ENCODE assay signal across 28 cellular contexts in genomic region chr21:17758703-17759102, GRCh38.
DNase-seq lines count a peak whose midpoint lies in the region; ATAC-seq and TF ChIP-seq lines count a peak whose summit lies in the region.
"Had no signal": no experiment of that assay in that cellular context is flagged by ENCODE, and none has a peak within 500 bp of the region (broad histone marks: within the 10 kb centered on the region; RNA-seq: fewer than 3 reads in every experiment).

No MANE protein-coding gene starts in this region.

- 50% methylated on average over 4 of the region's 4 CpGs for WGBS in right cardiac atrium

- H3K4me3 Mint-ChIP-seq in CD14-positive monocyte, result peak overlapping the region in 1 of 2 donors; percentile 72
- H3K4me3 Mint-ChIP-seq: activated naive CD8-positive, alpha-beta T cell; activated T-cell treated with anti-CD3 and anti-CD28 coated beads, Interleukin-2, amount 50 U/mL, for 24 hours; mesothelial cell of epicardium; stimulated activated effector memory CD8-positive, alpha-beta T cell treated with anti-CD3 and anti-CD28 coated beads, Interleukin-12 subunit alpha, Interleukin-12 subunit beta, amount 100 ng/mL, for 72 hours had no signal

- intact Hi-C loops in CD14-positive monocyte (cut with micrococcal nuclease) (no loop called here), right cardiac atrium (cut with DNase I) (no loop called here)

- no peak overlapping the region for H3K9ac ChIP-seq in adipocyte (ENCODE audit: low read length)
- H3K9ac ChIP-seq: BLaER1 had no signal

- TF ChIP-seq CTCF in CD14-positive monocyte (IDR thresholded peaks at IDR 0.05), result no peak

- H3K27me3 ChIP-seq in adipocyte (replicated peaks; ENCODE audit: control insufficient read depth, insufficient read depth, low read length), result no peaks in the 10 kb centered on the region
- H3K27me3 ChIP-seq in right cardiac atrium (ENCODE audit: control insufficient read depth, insufficient read depth), result no peaks in the 10 kb centered on the region
- no peaks in the 10 kb centered on the region for H3K27me3 ChIP-seq in H7 (ENCODE audit: control insufficient read depth, insufficient read depth, low read length)
- H3K27me3 ChIP-seq: BLaER1, colonic mucosa, tibial nerve had no signal

- no peaks in the 10 kb centered on the region for H3K36me3 Mint-ChIP-seq in CD14-positive monocyte
- H3K36me3 Mint-ChIP-seq: mesothelial cell of epicardium; stimulated activated effector memory CD8-positive, alpha-beta T cell treated with anti-CD3 and anti-CD28 coated beads, Interleukin-12 subunit alpha, Interleukin-12 subunit beta, amount 100 ng/mL, for 72 hours had no signal

- no peak overlapping the region for H3K27ac ChIP-seq in right cardiac atrium (ENCODE audit: low read length)
- H3K27ac ChIP-seq: BLaER1, colonic mucosa, epithelial cell of prostate, tibial nerve had no signal

- no peak overlapping the region for H3K4me3 ChIP-seq in adipocyte (ENCODE audit: low read length)
- no peak overlapping the region for H3K4me3 ChIP-seq in right cardiac atrium (ENCODE audit: low read length)
- no peak overlapping the region for H3K4me3 ChIP-seq in H7 (ENCODE audit: insufficient read depth, low read depth, low read length)
- H3K4me3 ChIP-seq: BLaER1, colonic mucosa, GM12878, tibial nerve had no signal

- H3K4me1 ChIP-seq in adipocyte (ENCODE audit: control insufficient read depth, insufficient read depth, low read length), result peaks cover 19% of the 10 kb centered on the region
- no peaks in the 10 kb centered on the region for H3K4me1 ChIP-seq in right cardiac atrium (ENCODE audit: control insufficient read depth, insufficient read depth, low read length)
- H3K4me1 ChIP-seq: BLaER1, colonic mucosa, tibial nerve had no signal

- peaks cover 0 to 11% (median 3%) of the 10 kb centered on the region in 7 donors for H3K9me3 Mint-ChIP-seq in CD14-positive monocyte
- H3K9me3 Mint-ChIP-seq: activated T-cell treated with anti-CD3 and anti-CD28 coated beads, Interleukin-2, amount 50 U/mL, for 24 hours; mesothelial cell of epicardium; stimulated activated effector memory CD8-positive, alpha-beta T cell treated with anti-CD3 and anti-CD28 coated beads, Interleukin-12 subunit alpha, Interleukin-12 subunit beta, amount 100 ng/mL, for 72 hours had no signal

- ATAC-seq in right cardiac atrium (peak; percentile 54 to 82), HG02973 (IDR thresholded peaks at IDR 0.05; ENCODE audit: unreplicated experiment) (no peak)
- ATAC-seq: GM12878; SK-N-SH treated with all-trans-retinoic acid at 6 μM for 48 hours; stimulated activated effector memory CD8-positive, alpha-beta T cell treated with anti-CD3 and anti-CD28 coated beads, Interleukin-12 subunit alpha, Interleukin-12 subunit beta, amount 100 ng/mL, for 72 hours had no signal

- H3K27me3 Mint-ChIP-seq in CD14-positive monocyte (ENCODE audit: low read depth in 3 of 3), result no peaks in the 10 kb centered on the region
- H3K27me3 Mint-ChIP-seq: activated naive CD8-positive, alpha-beta T cell; activated T-cell treated with anti-CD3 and anti-CD28 coated beads, Interleukin-2, amount 50 U/mL, for 24 hours; progenitor cell of endocrine pancreas had no signal

- peak overlapping the region in 6 of 7 donors; percentile 20 to 85 (median 60) for H3K27ac Mint-ChIP-seq in CD14-positive monocyte
- H3K27ac Mint-ChIP-seq: activated naive CD8-positive, alpha-beta T cell; activated T-cell treated with anti-CD3 and anti-CD28 coated beads, Interleukin-2, amount 50 U/mL, for 24 hours; mesothelial cell of epicardium; progenitor cell of endocrine pancreas; stimulated activated effector memory CD8-positive, alpha-beta T cell treated with anti-CD3 and anti-CD28 coated beads, Interleukin-12 subunit alpha, Interleukin-12 subunit beta, amount 100 ng/mL, for 72 hours had no signal

- DNase-seq in CD14-positive monocyte (ENCODE audit: low spot score), result no peak
- peak; percentile 56 for DNase-seq in CMK (ENCODE audit: low read depth)
- peak; percentile 14 for DNase-seq in adipocyte (ENCODE audit: low read depth)
- no peak for DNase-seq in right cardiac atrium
- DNase-seq in NCI-H2171 (lab: John Stamatoyannopoulos, UW), result no peak
- no peak for DNase-seq in H7
- DNase-seq: activated CD4-positive, CD25-positive, alpha-beta regulatory T cell; activated effector memory CD4-positive, alpha-beta T cell treated with anti-CD3 and anti-CD28 coated beads, Interleukin-2, amount 50 U/mL, for 16 hours; activated T-cell treated with anti-CD3 and anti-CD28 coated beads, Interleukin-2, amount 50 U/mL, for 24 hours; aorta; colonic mucosa; COR-L47; effector CD8-positive, alpha-beta T cell; glutamatergic neuron; islet precursor cell; NCI-H82; stimulated activated CD4-positive, alpha-beta T cell treated with anti-CD3 and anti-CD28 coated beads, Interleukin-15, amount 100 ng/mL, for 24 hours; T-helper 9 cell had no signal

- H3K36me3 ChIP-seq in adipocyte (ENCODE audit: control insufficient read depth, insufficient read depth, low read length, severe bottlenecking) (no peaks in the 10 kb centered on the region), H7 (replicated peaks; ENCODE audit: control insufficient read depth, insufficient read depth, low read length) (no peaks in the 10 kb centered on the region)
- H3K36me3 ChIP-seq: BLaER1, colonic mucosa, tibial nerve had no signal

- H3K9me3 ChIP-seq in adipocyte (ENCODE audit: control insufficient read depth, low read length), result no peaks in the 10 kb centered on the region
- H3K9me3 ChIP-seq in right cardiac atrium (ENCODE audit: control insufficient read depth, low read length), result no peaks in the 10 kb centered on the region
- H3K9me3 ChIP-seq: colonic mucosa, tibial nerve had no signal

- H3K4me1 Mint-ChIP-seq in CD14-positive monocyte, result peaks cover 25% of the 10 kb centered on the region
- H3K4me1 Mint-ChIP-seq: stimulated activated effector memory CD8-positive, alpha-beta T cell treated with anti-CD3 and anti-CD28 coated beads, Interleukin-12 subunit alpha, Interleukin-12 subunit beta, amount 100 ng/mL, for 72 hours had no signal

Comparison
In these comparisons a context has a peak if more than half of its experiments do, and no peak if none do; other contexts are left out.
1. DNase-seq: peak in CMK (single experiment) and adipocyte (single experiment); none in CD14-positive monocyte (single experiment), right cardiac atrium (0 of 3), NCI-H2171 (single experiment) and H7 (single experiment).